In genomic region chr1:38131024-38131585, GRCh38 we compare ENCODE assay signal across 19 cellular contexts.
"Had no signal": no experiment of that assay in that cellular context is flagged by ENCODE, and none has a peak within 500 bp of the region (broad histone marks: within the 10 kb centered on the region; RNA-seq: fewer than 3 reads in every experiment).

No MANE protein-coding gene starts in this region.

- H3K4me1 Mint-ChIP-seq: immature natural killer cell had no signal

- ATAC-seq: esophagus mucosa; naive thymus-derived CD8-positive, alpha-beta T cell; sciatic nerve; stimulated activated naive CD8-positive, alpha-beta T cell treated with anti-CD3 and anti-CD28 coated beads, Interleukin-15, Interleukin-2, amounts not matched to agents 100 U/mL and 50 U/mL, for 24 hours had no signal

- H3K36me3 Mint-ChIP-seq: activated CD4-positive, alpha-beta memory T cell treated with anti-CD3 and anti-CD28 coated beads for 36 hours; immature natural killer cell; naive thymus-derived CD8-positive, alpha-beta T cell had no signal

- H3K9me3 Mint-ChIP-seq: activated CD4-positive, alpha-beta memory T cell treated with anti-CD3 and anti-CD28 coated beads for 36 hours; activated T-cell treated with anti-CD3 and anti-CD28 coated beads, Interleukin-2, amount 50 U/mL, for 24 hours; immature natural killer cell; naive thymus-derived CD8-positive, alpha-beta T cell had no signal

- H3K4me3 Mint-ChIP-seq: activated CD4-positive, alpha-beta memory T cell treated with anti-CD3 and anti-CD28 coated beads for 36 hours; activated T-cell treated with anti-CD3 and anti-CD28 coated beads, Interleukin-2, amount 50 U/mL, for 24 hours; immature natural killer cell; naive thymus-derived CD8-positive, alpha-beta T cell had no signal

- H3K9ac ChIP-seq: parathyroid adenoma had no signal

- H3K36me3 ChIP-seq: neutrophil, spleen, tibial artery, uterus had no signal

- H3K27ac Mint-ChIP-seq: activated CD4-positive, alpha-beta memory T cell treated with anti-CD3 and anti-CD28 coated beads for 36 hours; activated T-cell treated with anti-CD3 and anti-CD28 coated beads, Interleukin-2, amount 50 U/mL, for 24 hours; immature natural killer cell; naive thymus-derived CD8-positive, alpha-beta T cell had no signal

- H3K4me1 ChIP-seq: parathyroid adenoma, uterus had no signal

- H3K4me3 ChIP-seq: spleen, tibial artery, uterus had no signal

- DNase-seq: activated CD4-positive, alpha-beta memory T cell treated with anti-CD3 and anti-CD28 coated beads for 36 hours; activated CD4-positive, alpha-beta T cell treated with anti-CD3 and anti-CD28 coated beads for 4 hours; activated naive CD4-positive, alpha-beta T cell treated with anti-CD3 and anti-CD28 coated beads, Interleukin-2, amount 50 U/mL, for 16 hours; activated T-cell treated with anti-CD3 and anti-CD28 coated beads, Interleukin-2, amount 50 U/mL, for 24 hours; effector CD4-positive, alpha-beta T cell; immature natural killer cell; mesendoderm; naive thymus-derived CD8-positive, alpha-beta T cell; spleen; stimulated activated CD8-positive, alpha-beta memory T cell treated with anti-CD3 and anti-CD28 coated beads, Interleukin-4, amount 100 ng/mL, for 48 hours; stimulated activated naive CD8-positive, alpha-beta T cell treated with anti-CD3 and anti-CD28 coated beads, Interleukin-15, Interleukin-2, amounts not matched to agents 100 U/mL and 50 U/mL, for 24 hours; substantia nigra; T-helper 2 cell; tibial artery; uterus had no signal

- H3K9me3 ChIP-seq: neutrophil, spleen, tibial artery, uterus had no signal

- H3K27ac ChIP-seq: neutrophil, parathyroid adenoma, spleen, tibial artery, uterus had no signal
